ENCODE assay signal across 10 cellular contexts in genomic region chr12:47829584-47829983, GRCh38. TPM values are rescaled to one million over a fixed set of nuclear protein-coding genes. Genes with fewer than 3 reads are reported as not detected.
DNase-seq lines count a peak whose midpoint lies in the region; ATAC-seq, FAIRE-seq and TF ChIP-seq lines count a peak whose summit lies in the region.
"Had no signal": no experiment of that assay in that cellular context is flagged by ENCODE, and none has a peak within 500 bp of the region (broad histone marks: within the 10 kb centered on the region; RNA-seq: fewer than 3 reads in every experiment).

No MANE protein-coding gene starts in this region.

- H3K9me3 Mint-ChIP-seq in endothelial cell (ENCODE audit: unreplicated experiment), result no peaks in the 10 kb centered on the region

- peaks cover 7% of the 10 kb centered on the region for H3K27me3 Mint-ChIP-seq in endothelial cell (ENCODE audit: unreplicated experiment)

- TF ChIP-seq CTCF in PC-3 (conservative IDR thresholded peaks at IDR 0.05; ENCODE audit: low read depth, low read length) (no peak), endothelial cell (IDR thresholded peaks at IDR 0.05; ENCODE audit: unreplicated experiment) (no peak), pancreas (IDR thresholded peaks at IDR 0.05) (no peak)

- H3K4me3 Mint-ChIP-seq in endothelial cell (ENCODE audit: unreplicated experiment), result no peak overlapping the region

- no peak for DNase-seq in PC-3
- DNase-seq in endothelial cell (ENCODE audit: low spot score), result no peak
- DNase-seq in pancreas, result no peak
- no peak for DNase-seq in globus pallidus (ENCODE audit: low spot score)
- DNase-seq in effector memory CD4-positive, alpha-beta T cell, result no peak
- DNase-seq in stimulated activated CD4-positive, alpha-beta T cell treated with anti-CD3 and anti-CD28 coated beads, Interleukin-15, amount 100 ng/mL, for 24 hours, result no peak
- DNase-seq: DMS53, NCI-H1417 treated with DMSO at 0.1 percent for 48 hours had no signal

- H3K36me3 Mint-ChIP-seq in endothelial cell (ENCODE audit: low read depth, unreplicated experiment), result no peaks in the 10 kb centered on the region

- intact Hi-C loops in PC-3 (cut with micrococcal nuclease) (loop anchor here (10.0 kb wide), 1 partner anchor 115 kb away; no protein-coding TSS in a partner anchor), pancreas (cut with DNase I) (no loop called here)

- 44 to 75% methylated on average over 4 of the region's 4 CpGs for WGBS in pancreas, 2 donors

- H3K4me3 ChIP-seq in BLaER1 (no peak overlapping the region), PC-3 (ENCODE audit: low read length) (peak overlapping the region; percentile 20; the same call in 1 of the 2 replicates), pancreas (no peak overlapping the region)
- no peak overlapping the region for H3K4me3 ChIP-seq in effector memory CD4-positive, alpha-beta T cell (ENCODE audit: insufficient read depth, low read depth, low read length, poor library complexity, severe bottlenecking)

- H3K27me3 ChIP-seq in BLaER1 (no peaks in the 10 kb centered on the region), PC-3 (ENCODE audit: low read length) (no peaks in the 10 kb centered on the region), pancreas (no peaks in the 10 kb centered on the region)
- H3K27me3 ChIP-seq in effector memory CD4-positive, alpha-beta T cell (replicated peaks; ENCODE audit: control insufficient read depth, insufficient read depth, low read length, poor library complexity, severe bottlenecking), result no peaks in the 10 kb centered on the region

- H4K20me1 ChIP-seq in BLaER1 (no peaks in the 10 kb centered on the region), PC-3 (ENCODE audit: low read length) (no peaks in the 10 kb centered on the region)

- no peak overlapping the region for H3K9ac ChIP-seq in BLaER1
- no peak overlapping the region for H3K9ac ChIP-seq in PC-3 (ENCODE audit: low read length)

- ATAC-seq in PC-3 (no peak), pancreas (no peak), HG02884 (IDR thresholded peaks at IDR 0.05; ENCODE audit: unreplicated experiment) (no peak)

- FAIRE-seq in pancreas (lab: Jason Lieb, UNC), result no peak

- H3K9me3 ChIP-seq in BLaER1 (no peaks in the 10 kb centered on the region), PC-3 (ENCODE audit: low read length) (no peaks in the 10 kb centered on the region), pancreas (no peaks in the 10 kb centered on the region)
- H3K9me3 ChIP-seq in effector memory CD4-positive, alpha-beta T cell (ENCODE audit: control insufficient read depth, low read length), result no peaks in the 10 kb centered on the region

- peak overlapping the region; percentile 24 for H3K27ac Mint-ChIP-seq in endothelial cell (ENCODE audit: unreplicated experiment)

- H3K4me1 Mint-ChIP-seq in endothelial cell (ENCODE audit: unreplicated experiment), result peaks cover 51% of the 10 kb centered on the region

- POLR2A ChIA-PET in PC-3 (lab: Charles Lee; ENCODE audit: unreplicated experiment), result interaction anchor here (0.7 kb wide), 1 partner anchor 16 kb away, joined by 3 read pairs; no protein-coding TSS in a partner anchor

- H3K27ac ChIP-seq in BLaER1, result 0 out of 2 replicates have a peak overlapping the region, but pooled peaks have one; percentile 33
- 0 out of 2 replicates have a peak overlapping the region, but pooled peaks have one; percentile 23 for H3K27ac ChIP-seq in PC-3 (ENCODE audit: low read length)
- peak overlapping the region; percentile 16 to 62 (median 42) for H3K27ac ChIP-seq in pancreas
- H3K27ac ChIP-seq in effector memory CD4-positive, alpha-beta T cell (ENCODE audit: insufficient read depth, low read length, poor library complexity, severe bottlenecking), result no peak overlapping the region

- no peaks in the 10 kb centered on the region for H3K79me2 ChIP-seq in PC-3 (ENCODE audit: low read length)

- no peaks in the 10 kb centered on the region for H3K9me2 ChIP-seq in PC-3 (replicated peaks; ENCODE audit: low read length)

- peak overlapping the region; percentile 83 for H2AFZ ChIP-seq in PC-3 (ENCODE audit: low read length)

- H3K4me2 ChIP-seq in BLaER1 (peak overlapping the region; percentile 65), PC-3 (ENCODE audit: low read length) (peak overlapping the region; percentile 70)

- no TSS peak for BruUV-seq in PC-3 (replicated peaks; lab: Mats Ljungman, UMichigan)

- CTCF ChIA-PET in PC-3 (lab: Charles Lee), result interaction anchor here (0.5 kb wide), 1 partner anchor 13 kb away, joined by 3 read pairs; no protein-coding TSS in a partner anchor

- H3K36me3 ChIP-seq in BLaER1 (no peaks in the 10 kb centered on the region), PC-3 (ENCODE audit: low read depth, low read length) (no peaks in the 10 kb centered on the region), pancreas (no peaks in the 10 kb centered on the region)
- H3K36me3 ChIP-seq in effector memory CD4-positive, alpha-beta T cell (ENCODE audit: control insufficient read depth, insufficient read depth, low read length), result no peaks in the 10 kb centered on the region

- H3F3A ChIP-seq in PC-3 (ENCODE audit: low read length, unreplicated experiment), result peaks cover 4% of the 10 kb centered on the region

- H3K4me1 ChIP-seq in BLaER1 (peaks cover 49% of the 10 kb centered on the region), PC-3 (ENCODE audit: insufficient read depth, low read length) (peaks cover 38% of the 10 kb centered on the region), pancreas (peaks cover 0 to 9% (median 5%) of the 10 kb centered on the region in 3 donors)
- H3K4me1 ChIP-seq in effector memory CD4-positive, alpha-beta T cell (ENCODE audit: control insufficient read depth, insufficient read depth, low read length, poor library complexity, severe bottlenecking), result peaks cover 78% of the 10 kb centered on the region

RNA-seq across cellular contexts. Expression of gene HDAC7, which starts 9.9 kb away (rescaled TPM):
- total RNA-seq in PC-3 (2014; rRNA removed) (44.2 and 59.6 TPM in 2 replicates), endothelial cell (ENCODE audit: unreplicated experiment) (387 TPM), pancreas (10 to 100 TPM; 17.9 to 45.5 (median 20.1) TPM)
- 10 to 100 TPM; 36.6 to 48.1 TPM for polyA plus RNA-seq in pancreas

RNA-seq across cellular contexts. Expression of gene SLC48A1, which starts 56.5 kb away (rescaled TPM):
- 21.4 and 22.3 TPM in 2 replicates for total RNA-seq in PC-3 (2014; rRNA removed)
- 65.5 TPM for total RNA-seq in endothelial cell (ENCODE audit: unreplicated experiment)
- total RNA-seq in pancreas, result 10 to 100 TPM; 12.2 to 17.2 (median 13.9) TPM
- 10 to 100 TPM; 12.4 to 14.2 TPM for polyA plus RNA-seq in pancreas
